Comparison of ENCODE assay signal across 1 cellular context in genomic region chr1:8259498-8260290, GRCh38.
TF ChIP-seq lines count a peak whose summit lies in the region.

No MANE protein-coding gene starts in this region.

TF ChIP-seq in HepG2, 621 proteins besides CTCF, POLR2A, EP300 and RAD21 (continued from another document and continues in another):
- TF ChIP-seq USF2 (IDR thresholded peaks at IDR 0.05; ENCODE audit: low read depth, low read length) = no peak
- TF ChIP-seq USF2 (CRISPR knock-in tag; IDR thresholded peaks at IDR 0.05; ENCODE audit: borderline replicate concordance) = no peak
- TF ChIP-seq ZNF354B (CRISPR knock-in tag; IDR thresholded peaks at IDR 0.05) = no peak
- TF ChIP-seq, protein P1, sequence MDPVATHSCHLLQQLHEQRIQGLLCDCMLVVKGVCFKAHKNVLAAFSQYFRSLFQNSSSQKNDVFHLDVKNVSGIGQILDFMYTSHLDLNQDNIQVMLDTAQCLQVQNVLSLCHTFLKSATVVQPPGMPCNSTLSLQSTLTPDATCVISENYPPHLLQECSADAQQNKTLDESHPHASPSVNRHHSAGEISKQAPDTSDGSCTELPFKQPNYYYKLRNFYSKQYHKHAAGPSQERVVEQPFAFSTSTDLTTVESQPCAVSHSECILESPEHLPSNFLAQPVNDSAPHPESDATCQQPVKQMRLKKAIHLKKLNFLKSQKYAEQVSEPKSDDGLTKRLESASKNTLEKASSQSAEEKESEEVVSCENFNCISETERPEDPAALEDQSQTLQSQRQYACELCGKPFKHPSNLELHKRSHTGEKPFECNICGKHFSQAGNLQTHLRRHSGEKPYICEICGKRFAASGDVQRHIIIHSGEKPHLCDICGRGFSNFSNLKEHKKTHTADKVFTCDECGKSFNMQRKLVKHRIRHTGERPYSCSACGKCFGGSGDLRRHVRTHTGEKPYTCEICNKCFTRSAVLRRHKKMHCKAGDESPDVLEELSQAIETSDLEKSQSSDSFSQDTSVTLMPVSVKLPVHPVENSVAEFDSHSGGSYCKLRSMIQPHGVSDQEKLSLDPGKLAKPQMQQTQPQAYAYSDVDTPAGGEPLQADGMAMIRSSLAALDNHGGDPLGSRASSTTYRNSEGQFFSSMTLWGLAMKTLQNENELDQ (CRISPR knock-in tag; IDR thresholded peaks at IDR 0.05; ENCODE audit: borderline replicate concordance) = no peak
- TF ChIP-seq, protein P2, sequence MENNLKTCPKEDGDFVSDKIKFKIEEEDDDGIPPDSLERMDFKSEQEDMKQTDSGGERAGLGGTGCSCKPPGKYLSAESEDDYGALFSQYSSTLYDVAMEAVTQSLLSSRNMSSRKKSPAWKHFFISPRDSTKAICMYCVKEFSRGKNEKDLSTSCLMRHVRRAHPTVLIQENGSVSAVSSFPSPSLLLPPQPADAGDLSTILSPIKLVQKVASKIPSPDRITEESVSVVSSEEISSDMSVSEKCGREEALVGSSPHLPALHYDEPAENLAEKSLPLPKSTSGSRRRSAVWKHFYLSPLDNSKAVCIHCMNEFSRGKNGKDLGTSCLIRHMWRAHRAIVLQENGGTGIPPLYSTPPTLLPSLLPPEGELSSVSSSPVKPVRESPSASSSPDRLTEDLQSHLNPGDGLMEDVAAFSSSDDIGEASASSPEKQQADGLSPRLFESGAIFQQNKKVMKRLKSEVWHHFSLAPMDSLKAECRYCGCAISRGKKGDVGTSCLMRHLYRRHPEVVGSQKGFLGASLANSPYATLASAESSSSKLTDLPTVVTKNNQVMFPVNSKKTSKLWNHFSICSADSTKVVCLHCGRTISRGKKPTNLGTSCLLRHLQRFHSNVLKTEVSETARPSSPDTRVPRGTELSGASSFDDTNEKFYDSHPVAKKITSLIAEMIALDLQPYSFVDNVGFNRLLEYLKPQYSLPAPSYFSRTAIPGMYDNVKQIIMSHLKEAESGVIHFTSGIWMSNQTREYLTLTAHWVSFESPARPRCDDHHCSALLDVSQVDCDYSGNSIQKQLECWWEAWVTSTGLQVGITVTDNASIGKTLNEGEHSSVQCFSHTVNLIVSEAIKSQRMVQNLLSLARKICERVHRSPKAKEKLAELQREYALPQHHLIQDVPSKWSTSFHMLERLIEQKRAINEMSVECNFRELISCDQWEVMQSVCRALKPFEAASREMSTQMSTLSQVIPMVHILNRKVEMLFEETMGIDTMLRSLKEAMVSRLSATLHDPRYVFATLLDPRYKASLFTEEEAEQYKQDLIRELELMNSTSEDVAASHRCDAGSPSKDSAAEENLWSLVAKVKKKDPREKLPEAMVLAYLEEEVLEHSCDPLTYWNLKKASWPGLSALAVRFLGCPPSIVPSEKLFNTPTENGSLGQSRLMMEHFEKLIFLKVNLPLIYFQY (CRISPR knock-in tag; IDR thresholded peaks at IDR 0.05; ENCODE audit: borderline replicate concordance) = no peak
- TF ChIP-seq ZBTB14 (CRISPR knock-in tag; IDR thresholded peaks at IDR 0.05) = no peak
- no peak for TF ChIP-seq ZNF180 (CRISPR knock-in tag; IDR thresholded peaks at IDR 0.05; ENCODE audit: borderline replicate concordance, low read depth)
- TF ChIP-seq STAT5B (CRISPR knock-in tag; IDR thresholded peaks at IDR 0.05) = no peak
- TF ChIP-seq SOX6 (IDR thresholded peaks at IDR 0.05) = no peak
- peak; percentile 64; the same call in 1 of the 2 replicates for TF ChIP-seq SOX6 (CRISPR knock-in tag; IDR thresholded peaks at IDR 0.05)
- no peak for TF ChIP-seq NCOA5 (CRISPR knock-in tag; IDR thresholded peaks at IDR 0.05)
- TF ChIP-seq, protein P3, sequence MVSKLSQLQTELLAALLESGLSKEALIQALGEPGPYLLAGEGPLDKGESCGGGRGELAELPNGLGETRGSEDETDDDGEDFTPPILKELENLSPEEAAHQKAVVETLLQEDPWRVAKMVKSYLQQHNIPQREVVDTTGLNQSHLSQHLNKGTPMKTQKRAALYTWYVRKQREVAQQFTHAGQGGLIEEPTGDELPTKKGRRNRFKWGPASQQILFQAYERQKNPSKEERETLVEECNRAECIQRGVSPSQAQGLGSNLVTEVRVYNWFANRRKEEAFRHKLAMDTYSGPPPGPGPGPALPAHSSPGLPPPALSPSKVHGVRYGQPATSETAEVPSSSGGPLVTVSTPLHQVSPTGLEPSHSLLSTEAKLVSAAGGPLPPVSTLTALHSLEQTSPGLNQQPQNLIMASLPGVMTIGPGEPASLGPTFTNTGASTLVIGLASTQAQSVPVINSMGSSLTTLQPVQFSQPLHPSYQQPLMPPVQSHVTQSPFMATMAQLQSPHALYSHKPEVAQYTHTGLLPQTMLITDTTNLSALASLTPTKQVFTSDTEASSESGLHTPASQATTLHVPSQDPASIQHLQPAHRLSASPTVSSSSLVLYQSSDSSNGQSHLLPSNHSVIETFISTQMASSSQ (IDR thresholded peaks at IDR 0.05; ENCODE audit: low read depth) = peak; percentile 6; the same call in 1 of the 2 replicates
- TF ChIP-seq, protein P3 (CRISPR knock-in tag; IDR thresholded peaks at IDR 0.05; ENCODE audit: borderline replicate concordance) = no peak
- no peak for TF ChIP-seq FLYWCH1 (CRISPR knock-in tag; IDR thresholded peaks at IDR 0.05)
- 0 out of 2 replicates have a peak, but pooled peaks have one; percentile 32 for TF ChIP-seq ZNF816 (CRISPR knock-in tag; IDR thresholded peaks at IDR 0.05; ENCODE audit: borderline replicate concordance)
- TF ChIP-seq ZNF10 (CRISPR knock-in tag; IDR thresholded peaks at IDR 0.05; ENCODE audit: borderline replicate concordance, low read depth) = no peak
- no peak for TF ChIP-seq ZNF281 (CRISPR knock-in tag; IDR thresholded peaks at IDR 0.05; ENCODE audit: borderline replicate concordance)
- TF ChIP-seq, protein P4, sequence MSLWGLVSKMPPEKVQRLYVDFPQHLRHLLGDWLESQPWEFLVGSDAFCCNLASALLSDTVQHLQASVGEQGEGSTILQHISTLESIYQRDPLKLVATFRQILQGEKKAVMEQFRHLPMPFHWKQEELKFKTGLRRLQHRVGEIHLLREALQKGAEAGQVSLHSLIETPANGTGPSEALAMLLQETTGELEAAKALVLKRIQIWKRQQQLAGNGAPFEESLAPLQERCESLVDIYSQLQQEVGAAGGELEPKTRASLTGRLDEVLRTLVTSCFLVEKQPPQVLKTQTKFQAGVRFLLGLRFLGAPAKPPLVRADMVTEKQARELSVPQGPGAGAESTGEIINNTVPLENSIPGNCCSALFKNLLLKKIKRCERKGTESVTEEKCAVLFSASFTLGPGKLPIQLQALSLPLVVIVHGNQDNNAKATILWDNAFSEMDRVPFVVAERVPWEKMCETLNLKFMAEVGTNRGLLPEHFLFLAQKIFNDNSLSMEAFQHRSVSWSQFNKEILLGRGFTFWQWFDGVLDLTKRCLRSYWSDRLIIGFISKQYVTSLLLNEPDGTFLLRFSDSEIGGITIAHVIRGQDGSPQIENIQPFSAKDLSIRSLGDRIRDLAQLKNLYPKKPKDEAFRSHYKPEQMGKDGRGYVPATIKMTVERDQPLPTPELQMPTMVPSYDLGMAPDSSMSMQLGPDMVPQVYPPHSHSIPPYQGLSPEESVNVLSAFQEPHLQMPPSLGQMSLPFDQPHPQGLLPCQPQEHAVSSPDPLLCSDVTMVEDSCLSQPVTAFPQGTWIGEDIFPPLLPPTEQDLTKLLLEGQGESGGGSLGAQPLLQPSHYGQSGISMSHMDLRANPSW (CRISPR knock-in tag; IDR thresholded peaks at IDR 0.05; ENCODE audit: borderline replicate concordance) = no peak
- TF ChIP-seq CHD2 (IDR thresholded peaks at IDR 0.05; ENCODE audit: low read depth, low read length) = no peak
- TF ChIP-seq SNRNP70 (IDR thresholded peaks at IDR 0.05; ENCODE audit: low read depth, low read length) = no peak
- TF ChIP-seq ZSCAN30 (CRISPR knock-in tag; IDR thresholded peaks at IDR 0.05) = no peak
- no peak for TF ChIP-seq PLRG1 (conservative IDR thresholded peaks at IDR 0.05)
- TF ChIP-seq THAP7 (CRISPR knock-in tag; IDR thresholded peaks at IDR 0.05) = no peak
- no peak for TF ChIP-seq SMARCC2 (IDR thresholded peaks at IDR 0.05)
- no peak for TF ChIP-seq ZNF883 (CRISPR knock-in tag; IDR thresholded peaks at IDR 0.05; ENCODE audit: not compliant biosample characterization)
- no peak for TF ChIP-seq ZKSCAN1 (IDR thresholded peaks at IDR 0.05; ENCODE audit: low read length)
- TF ChIP-seq, protein P5, sequence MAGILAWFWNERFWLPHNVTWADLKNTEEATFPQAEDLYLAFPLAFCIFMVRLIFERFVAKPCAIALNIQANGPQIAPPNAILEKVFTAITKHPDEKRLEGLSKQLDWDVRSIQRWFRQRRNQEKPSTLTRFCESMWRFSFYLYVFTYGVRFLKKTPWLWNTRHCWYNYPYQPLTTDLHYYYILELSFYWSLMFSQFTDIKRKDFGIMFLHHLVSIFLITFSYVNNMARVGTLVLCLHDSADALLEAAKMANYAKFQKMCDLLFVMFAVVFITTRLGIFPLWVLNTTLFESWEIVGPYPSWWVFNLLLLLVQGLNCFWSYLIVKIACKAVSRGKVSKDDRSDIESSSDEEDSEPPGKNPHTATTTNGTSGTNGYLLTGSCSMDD (CRISPR knock-in tag; IDR thresholded peaks at IDR 0.05) = no peak
- TF ChIP-seq GPN1 (CRISPR knock-in tag; IDR thresholded peaks at IDR 0.05; ENCODE audit: borderline replicate concordance) = no peak
- no peak for TF ChIP-seq ZBTB10 (CRISPR knock-in tag; IDR thresholded peaks at IDR 0.05; ENCODE audit: borderline replicate concordance)
- TF ChIP-seq TCF7L2 (IDR thresholded peaks at IDR 0.05; ENCODE audit: low read depth, low read length) = no peak
- no peak for TF ChIP-seq POLR2G (IDR thresholded peaks at IDR 0.05; ENCODE audit: low read depth, low read length)
